10 cellular contexts compared by ENCODE assay signal in genomic region chr19:13052447-13053232, GRCh38. TPM values are rescaled to one million over a fixed set of nuclear protein-coding genes. Genes with fewer than 3 reads are reported as not detected.
DNase-seq lines count a peak whose midpoint lies in the region; ATAC-seq and TF ChIP-seq lines count a peak whose summit lies in the region.
"Had no signal": no experiment of that assay in that cellular context is flagged by ENCODE, and none has a peak within 500 bp of the region (broad histone marks: within the 10 kb centered on the region; RNA-seq: fewer than 3 reads in every experiment).

No MANE protein-coding gene starts in this region.

- WGBS in mammary epithelial cell (ENCODE audit: low coverage, missing lambda C conversion rate): 45% methylated on average over 8 of the region's 12 CpGs
- 37 to 43% methylated on average over 12 of the region's 12 CpGs for WGBS in tibial nerve, 2 donors

- no peaks in the 10 kb centered on the region for H3K9me3 ChIP-seq in mammary epithelial cell (replicated peaks; ENCODE audit: insufficient read depth, low read length)
- no peaks in the 10 kb centered on the region for H3K9me3 ChIP-seq in muscle layer of colon (ENCODE audit: low read length)
- H3K9me3 ChIP-seq in tibial nerve: no peaks in the 10 kb centered on the region

- TF ChIP-seq CTCF in mammary epithelial cell (conservative IDR thresholded peaks at IDR 0.05 in 1 of 2, IDR thresholded peaks at IDR 0.05 in 1 of 2; ENCODE audit: extremely low read depth in 1 of 2, insufficient read depth in 1 of 2, low read depth in 1 of 2, low read length in 2 of 2): no peak
- TF ChIP-seq CTCF in tibial nerve (IDR thresholded peaks at IDR 0.05): no peak

- in situ Hi-C loops in mammary epithelial cell (cut with MboI; ENCODE audit: low sequenced_read_pairs in 2 of 2): no loop called here

- no peak for TF ChIP-seq EP300 in tibial nerve (IDR thresholded peaks at IDR 0.05)

- dilution Hi-C loops in mammary epithelial cell (cut with HindIII; ENCODE audit: low sequenced_read_pairs): no loop called here

- CTCF ChIA-PET in mammary epithelial cell (lab: Charles Lee; ENCODE audit: low non-redundant PET): interaction anchor here (0.7 kb wide), 1 partner anchor 121 kb away, joined by 7 read pairs; no protein-coding TSS in a partner anchor

- H3K36me3 ChIP-seq in mammary epithelial cell (ENCODE audit: insufficient read depth, low read length) (no peaks in the 10 kb centered on the region), muscle layer of colon (ENCODE audit: insufficient read depth, low read length) (no peaks in the 10 kb centered on the region), tibial nerve (no peaks in the 10 kb centered on the region)

- intact Hi-C loops in mammary epithelial cell (cut with micrococcal nuclease): no loop called here

- H3K4me3 ChIP-seq in mammary epithelial cell (replicated peaks in 1 of 3; ENCODE audit: insufficient read depth in 1 of 3, low read depth in 2 of 3, low read length in 3 of 3): no peak overlapping the region
- H3K4me3 ChIP-seq in muscle layer of colon (ENCODE audit: low read depth in 1 of 2, low read length in 2 of 2): peak overlapping the region in 1 of 2 donors; percentile 50
- H3K4me3 ChIP-seq in tibial nerve: no peak overlapping the region

- H3K27ac ChIP-seq in mammary epithelial cell (ENCODE audit: insufficient read depth, low read depth, low read length): peak overlapping the region; percentile 87
- H3K27ac ChIP-seq in muscle layer of colon (ENCODE audit: low read depth, low read length): peak overlapping the region; percentile 92
- H3K27ac ChIP-seq in tibial nerve: peak overlapping the region; percentile 93 to 100 (median 96)

- H3K4me1 ChIP-seq in mammary epithelial cell (ENCODE audit: insufficient read depth, low read length) (peaks cover 78% of the 10 kb centered on the region), muscle layer of colon (ENCODE audit: insufficient read depth, low read length) (peaks cover 84% of the 10 kb centered on the region), tibial nerve (peaks cover 26 to 86% (median 72%) of the 10 kb centered on the region in 4 donors)

- no peaks in the 10 kb centered on the region for H4K20me1 ChIP-seq in mammary epithelial cell (ENCODE audit: insufficient read depth, low read length)

- ATAC-seq in HG03025 (IDR thresholded peaks at IDR 0.05; ENCODE audit: low FRiP score, unreplicated experiment) (no peak), GM21528 (IDR thresholded peaks at IDR 0.05; ENCODE audit: low FRiP score, unreplicated experiment) (no peak)

- DNase-seq in M059J (ENCODE audit: low read depth) (peak; percentile 50), mammary epithelial cell (no peak), tibial nerve (ENCODE audit: low spot score in 2 of 2) (no peak), UCSD-AML1 (lab: John Stamatoyannopoulos, UW; ENCODE audit: unreplicated experiment) (no peak)
- DNase-seq: DMS 273 treated with DMSO at 0.1 percent for 48 hours, NCI-H187 treated with DMSO at 0.1 percent for 48 hours, T1000 had no signal

- BruUV-seq in mammary epithelial cell (replicated peaks; lab: Mats Ljungman, UMichigan): no TSS peak

- H3K4me2 ChIP-seq in mammary epithelial cell (ENCODE audit: insufficient read depth, low read depth, low read length): peak overlapping the region; percentile 40

- H2AFZ ChIP-seq in mammary epithelial cell (ENCODE audit: low read depth, low read length): no peak overlapping the region

- no peak for TF ChIP-seq POLR2A in tibial nerve (IDR thresholded peaks at IDR 0.05)

- H3K27me3 ChIP-seq in mammary epithelial cell (ENCODE audit: insufficient read depth, low read length): no peaks in the 10 kb centered on the region
- no peaks in the 10 kb centered on the region for H3K27me3 ChIP-seq in muscle layer of colon (ENCODE audit: control insufficient read depth in 1 of 2, insufficient read depth in 2 of 2, low read length in 2 of 2)
- no peaks in the 10 kb centered on the region for H3K27me3 ChIP-seq in tibial nerve

- H3K79me2 ChIP-seq in mammary epithelial cell (ENCODE audit: insufficient read depth, low read length): peaks cover 71% of the 10 kb centered on the region

- H3K9ac ChIP-seq in mammary epithelial cell (ENCODE audit: insufficient read depth, low read length): no peak overlapping the region
- H3K9ac ChIP-seq in muscle layer of colon (ENCODE audit: low read length): peak overlapping the region; percentile 59

RNA-seq across cellular contexts. Expression of gene LYL1, which starts 50.0 kb away (rescaled TPM):
- total RNA-seq in M059J (2014; rRNA removed; shearing (Covaris generic)): not detected in 2 replicates
- total RNA-seq in mammary epithelial cell (not detected), tibial nerve (10 to 100 TPM; 21.1 to 43.5 (median 25.8) TPM)
- not detected for polyA plus RNA-seq in mammary epithelial cell
- not detected for polyA minus RNA-seq in mammary epithelial cell

RNA-seq across cellular contexts. Expression of gene NFIX, which starts 57.4 kb away (rescaled TPM):
- total RNA-seq in M059J (2014; rRNA removed; shearing (Covaris generic)): 38.5 and 52.0 TPM in 2 replicates
- total RNA-seq in mammary epithelial cell: 10 to 100 TPM; 43.2 to 76.1 TPM
- polyA plus RNA-seq in mammary epithelial cell: 24.5 TPM
- polyA minus RNA-seq in mammary epithelial cell: 215 TPM
- 10 to 100 TPM; 39.8 to 55.8 (median 48.2) TPM for total RNA-seq in tibial nerve

Comparison
In these comparisons a context has a peak if more than half of its experiments do, and no peak if none do; other contexts are left out.
1. RNA of gene LYL1, which starts 50.0 kb away (total RNA-seq): 21.1 to 43.5 TPM in tibial nerve; not detected in M059J and not detected in mammary epithelial cell; every median in the first group is over 10 times any median in the second.
2. Peak in every context shown above with its lines, with median percentiles within 50 percentile points of each other: H3K27ac ChIP-seq.